In the genomic region with DNA sequence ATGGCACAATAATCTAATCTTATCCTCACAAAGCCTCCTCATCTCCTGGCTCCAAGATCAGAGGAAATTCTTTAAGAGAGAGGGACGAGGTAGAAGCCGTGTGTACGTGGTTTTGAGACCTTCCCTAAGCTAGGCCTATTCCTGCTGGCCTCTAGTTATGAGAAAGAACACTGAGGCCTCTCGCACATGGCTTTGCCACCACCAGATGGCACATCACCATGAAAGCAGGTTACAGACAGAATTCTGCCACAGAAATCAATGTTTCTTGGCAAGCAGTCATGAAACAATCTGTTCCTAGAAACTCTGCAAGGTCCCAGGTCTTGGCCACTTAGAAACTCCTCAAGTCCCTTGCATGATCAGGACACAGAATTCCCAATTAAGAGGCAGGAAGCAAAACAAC, we compare ENCODE assay signal across 10 cellular contexts.
A peak's percentile ranks its signal among the peaks of the same experiment; 100 is the strongest.
DNase-seq lines count a peak whose midpoint lies in the region; ATAC-seq and TF ChIP-seq lines count a peak whose summit lies in the region.
"Had no signal": no experiment of that assay in that cellular context is flagged by ENCODE, and none has a peak within 500 bp of the region (broad histone marks: within the 10 kb centered on the region; RNA-seq: fewer than 3 reads in every experiment).

No MANE protein-coding gene starts in this region.

- H3K36me3 ChIP-seq in PC-3 (ENCODE audit: low read depth, low read length) = no peaks in the 10 kb centered on the region
- no peaks in the 10 kb centered on the region for H3K36me3 ChIP-seq in heart left ventricle
- H3K36me3 ChIP-seq: BLaER1 had no signal

- H3K79me2 ChIP-seq in PC-3 (ENCODE audit: low read length) = no peaks in the 10 kb centered on the region

- H3K27me3 ChIP-seq in PC-3 (ENCODE audit: low read length) (no peaks in the 10 kb centered on the region), heart left ventricle (no peaks in the 10 kb centered on the region)
- H3K27me3 ChIP-seq: BLaER1 had no signal

- no peak overlapping the region for H3K27ac ChIP-seq in PC-3 (ENCODE audit: low read length)
- no peak overlapping the region for H3K27ac ChIP-seq in heart left ventricle
- H3K27ac ChIP-seq: BLaER1 had no signal

- WGBS in heart left ventricle, 4 donors = 59 to 77% (median 71%) methylated on average over 4 of the region's 4 CpGs

- no peaks in the 10 kb centered on the region for H3K9me3 Mint-ChIP-seq in type B pancreatic cell
- no peaks in the 10 kb centered on the region for H3K9me3 Mint-ChIP-seq in stimulated activated effector memory CD8-positive, alpha-beta T cell treated with anti-CD3 and anti-CD28 coated beads, Interleukin-12 subunit alpha, Interleukin-12 subunit beta, amount 100 ng/mL, for 72 hours

- no peaks in the 10 kb centered on the region for H3F3A ChIP-seq in PC-3 (ENCODE audit: low read length, unreplicated experiment)

- no peak for TF ChIP-seq POLR2A in heart left ventricle (IDR thresholded peaks at IDR 0.05)

- no peak overlapping the region for H3K4me2 ChIP-seq in PC-3 (ENCODE audit: low read length)

- TF ChIP-seq CTCF in PC-3 (conservative IDR thresholded peaks at IDR 0.05; ENCODE audit: low read depth, low read length) = peak; percentile 92; the same call in 1 of the 2 replicates
- peak; percentile 68 for TF ChIP-seq CTCF in type B pancreatic cell (conservative IDR thresholded peaks at IDR 0.05)
- peak in 1 of 12 donors; percentile 17 for TF ChIP-seq CTCF in heart left ventricle (IDR thresholded peaks at IDR 0.05)

- no peaks in the 10 kb centered on the region for H3K36me3 Mint-ChIP-seq in type B pancreatic cell
- H3K36me3 Mint-ChIP-seq in stimulated activated effector memory CD8-positive, alpha-beta T cell treated with anti-CD3 and anti-CD28 coated beads, Interleukin-12 subunit alpha, Interleukin-12 subunit beta, amount 100 ng/mL, for 72 hours = no peaks in the 10 kb centered on the region

- ATAC-seq in PC-3 = peak; percentile 64
- no peak for ATAC-seq in stimulated activated effector memory CD8-positive, alpha-beta T cell treated with anti-CD3 and anti-CD28 coated beads, Interleukin-12 subunit alpha, Interleukin-12 subunit beta, amount 100 ng/mL, for 72 hours
- ATAC-seq in heart left ventricle = no peak
- ATAC-seq: Right ventricle myocardium inferior had no signal

- H3K27me3 Mint-ChIP-seq in type B pancreatic cell = no peaks in the 10 kb centered on the region

- POLR2A ChIA-PET in PC-3 (lab: Charles Lee; ENCODE audit: unreplicated experiment) = no interaction called here

- peaks cover 19% of the 10 kb centered on the region for H3K4me1 Mint-ChIP-seq in type B pancreatic cell (ENCODE audit: unreplicated experiment)
- H3K4me1 Mint-ChIP-seq in stimulated activated effector memory CD8-positive, alpha-beta T cell treated with anti-CD3 and anti-CD28 coated beads, Interleukin-12 subunit alpha, Interleukin-12 subunit beta, amount 100 ng/mL, for 72 hours = no peaks in the 10 kb centered on the region

- no peak overlapping the region for H3K9ac ChIP-seq in PC-3 (ENCODE audit: low read length)
- H3K9ac ChIP-seq: BLaER1 had no signal

- H2AFZ ChIP-seq in PC-3 (ENCODE audit: low read length) = no peak overlapping the region

- CTCF ChIA-PET in PC-3 (lab: Charles Lee) = no interaction called here

- peak; percentile 37 to 52 for DNase-seq in NCI-H526 (lab: John Stamatoyannopoulos, UW)
- no peak for DNase-seq in NCI-H526 treated with DMSO at 0.1 percent for 48 hours (lab: John Stamatoyannopoulos, UW)
- peak; percentile 85 for DNase-seq in PC-3
- DNase-seq in glomerular visceral epithelial cell (ENCODE audit: extremely low spot score) = peak; percentile 39
- DNase-seq in type B pancreatic cell (ENCODE audit: extremely low spot score, unreplicated experiment) = no peak
- DNase-seq in GM19238 (ENCODE audit: insufficient read length, low spot score) = no peak
- DNase-seq in stimulated activated effector memory CD8-positive, alpha-beta T cell treated with anti-CD3 and anti-CD28 coated beads, Interleukin-12 subunit alpha, Interleukin-12 subunit beta, amount 100 ng/mL, for 72 hours (ENCODE audit: low spot score in 2 of 2) = no peak
- DNase-seq in heart left ventricle = no peak

- no peaks in the 10 kb centered on the region; the same call in 1 of the 2 replicates for H3K4me1 ChIP-seq in PC-3 (ENCODE audit: insufficient read depth, low read length)
- H3K4me1 ChIP-seq in heart left ventricle = no peaks in the 10 kb centered on the region

- H3K9me2 ChIP-seq in PC-3 (replicated peaks; ENCODE audit: low read length) = no peaks in the 10 kb centered on the region

- H3K9me3 ChIP-seq in PC-3 (ENCODE audit: low read length) (no peaks in the 10 kb centered on the region), heart left ventricle (peaks cover 0 to 6% (median 0%) of the 10 kb centered on the region in 12 donors)

- no peak overlapping the region for H3K27ac Mint-ChIP-seq in type B pancreatic cell
- no peak overlapping the region for H3K27ac Mint-ChIP-seq in stimulated activated effector memory CD8-positive, alpha-beta T cell treated with anti-CD3 and anti-CD28 coated beads, Interleukin-12 subunit alpha, Interleukin-12 subunit beta, amount 100 ng/mL, for 72 hours

- BruUV-seq in PC-3 (replicated peaks; lab: Mats Ljungman, UMichigan) = no TSS peak

- intact Hi-C loops in PC-3 (cut with micrococcal nuclease) (loop anchor here (1.0 to 10.0 kb wide), 4 partner anchors 132 to 248 kb away; no protein-coding TSS in a partner anchor), heart left ventricle (cut with DNase I) (no loop called here)

- H3K4me3 ChIP-seq in PC-3 (ENCODE audit: low read length) = no peak overlapping the region
- H3K4me3 ChIP-seq in heart left ventricle = no peak overlapping the region
- H3K4me3 ChIP-seq: BLaER1 had no signal

- H3K4me3 Mint-ChIP-seq in type B pancreatic cell = no peak overlapping the region
- H3K4me3 Mint-ChIP-seq in stimulated activated effector memory CD8-positive, alpha-beta T cell treated with anti-CD3 and anti-CD28 coated beads, Interleukin-12 subunit alpha, Interleukin-12 subunit beta, amount 100 ng/mL, for 72 hours = no peak overlapping the region

- no peaks in the 10 kb centered on the region for H4K20me1 ChIP-seq in PC-3 (ENCODE audit: low read length)
- H4K20me1 ChIP-seq: BLaER1 had no signal

Comparison
In these comparisons a context has a peak if more than half of its experiments do, and no peak if none do; other contexts are left out.
1. DNase-seq: peak in NCI-H526 (2 of 2), PC-3 (single experiment) and glomerular visceral epithelial cell (single experiment); none in NCI-H526 treated with DMSO at 0.1 percent for 48 hours (single experiment), type B pancreatic cell (single experiment), GM19238 (single experiment), stimulated activated effector memory CD8-positive, alpha-beta T cell treated with anti-CD3 and anti-CD28 coated beads, Interleukin-12 subunit alpha, Interleukin-12 subunit beta, amount 100 ng/mL, for 72 hours (0 of 2) and heart left ventricle (0 of 5).